In genomic region chr9:130858734-130859705, GRCh38 we compare ENCODE assay signal across 15 cellular contexts. TPM values are rescaled to one million over a fixed set of nuclear protein-coding genes. Genes with fewer than 3 reads are reported as not detected.
A peak's percentile ranks its signal among the peaks of the same experiment; 100 is the strongest.
DNase-seq lines count a peak whose midpoint lies in the region; ATAC-seq and TF ChIP-seq lines count a peak whose summit lies in the region.
"Had no signal": no experiment of that assay in that cellular context is flagged by ENCODE, and none has a peak within 500 bp of the region (broad histone marks: within the 10 kb centered on the region; RNA-seq: fewer than 3 reads in every experiment).

No MANE protein-coding gene starts in this region.

- H3K27ac ChIP-seq in HEK293 (ENCODE audit: extremely low read depth, low read depth, low read length) = no peak overlapping the region
- peak overlapping the region; percentile 31 for H3K27ac ChIP-seq in lower lobe of right lung
- H3K27ac ChIP-seq in substantia nigra (ENCODE audit: low read depth, low read length, poor library complexity, severe bottlenecking) = peak overlapping the region; percentile 17

- TF ChIP-seq CTCF in HEK293 (tag by site-specific recombination; IDR thresholded peaks at IDR 0.05) (no peak), cardiac fibroblast (IDR thresholded peaks at IDR 0.05; ENCODE audit: low read depth, low read length) (no peak), lower lobe of right lung (IDR thresholded peaks at IDR 0.05) (no peak)

- DNase-seq in cardiac fibroblast (ENCODE audit: low read depth in 2 of 2) = peak; percentile 29 to 42
- DNase-seq in lower lobe of right lung = no peak
- DNase-seq in substantia nigra (lab: John Stamatoyannopoulos, UW) = no peak
- DNase-seq in glomerular visceral epithelial cell (ENCODE audit: extremely low spot score) = no peak
- DNase-seq in pons (ENCODE audit: low spot score) = no peak
- no peak for DNase-seq in activated naive CD4-positive, alpha-beta T cell treated with anti-CD3 and anti-CD28 coated beads, Interleukin-2, amount 50 U/mL, for 72 hours (ENCODE audit: low spot score in 2 of 2)
- DNase-seq in HEK293T (ENCODE audit: extremely low spot score) = no peak
- DNase-seq: activated CD4-positive, alpha-beta memory T cell treated with anti-CD3 and anti-CD28 coated beads, Interleukin-2, amount 10 ng/mL, durations not matched to agents 7 days and 5 days; activated effector memory CD4-positive, alpha-beta T cell treated with anti-CD3 and anti-CD28 coated beads, Interleukin-2, amount 50 U/mL, for 16 hours; H7; naive thymus-derived CD4-positive, alpha-beta T cell; T-helper 2 cell had no signal

- H3K27ac Mint-ChIP-seq in activated naive CD4-positive, alpha-beta T cell treated with anti-CD3 and anti-CD28 coated beads, Interleukin-2, amount 50 U/mL, for 72 hours = no peak overlapping the region
- H3K27ac Mint-ChIP-seq: activated CD4-positive, alpha-beta memory T cell treated with anti-CD3 and anti-CD28 coated beads, Interleukin-2, amount 10 ng/mL, durations not matched to agents 7 days and 5 days had no signal

- peaks cover 0 to 93% of the 10 kb centered on the region in 2 experiments; a peak in 1 of 3 replicates for H3K36me3 ChIP-seq in HEK293 (ENCODE audit: control insufficient read depth in 2 of 2, insufficient read depth in 1 of 2, low read length in 2 of 2)
- H3K36me3 ChIP-seq in lower lobe of right lung = peaks cover 78% of the 10 kb centered on the region

- intact Hi-C loops in lower lobe of right lung (cut with DNase I) = no loop called here

- no peak for ATAC-seq in lower lobe of right lung
- no peak for ATAC-seq in activated naive CD4-positive, alpha-beta T cell treated with anti-CD3 and anti-CD28 coated beads, Interleukin-2, amount 50 U/mL, for 72 hours
- ATAC-seq: naive thymus-derived CD4-positive, alpha-beta T cell had no signal

- H3K9me3 ChIP-seq in HEK293 (ENCODE audit: control insufficient read depth, insufficient read depth, low read depth, low read length) (no peaks in the 10 kb centered on the region), lower lobe of right lung (no peaks in the 10 kb centered on the region)

- H3K4me1 ChIP-seq in HEK293 (ENCODE audit: control insufficient read depth, insufficient read depth, low read length) (no peaks in the 10 kb centered on the region), lower lobe of right lung (peaks cover 18% of the 10 kb centered on the region)

- H3K36me3 Mint-ChIP-seq in activated naive CD4-positive, alpha-beta T cell treated with anti-CD3 and anti-CD28 coated beads, Interleukin-2, amount 50 U/mL, for 72 hours = no peaks in the 10 kb centered on the region

- CTCF ChIA-PET in HEK293 (lab: Yijun Ruan, JAX) (interaction anchor here (0.6 to 13.9 kb wide), 16 partner anchors 8 to 187 kb away, joined by 3 to 365 read pairs (median 6); no protein-coding TSS in a partner anchor), HEK293T (lab: Yijun Ruan, JAX) (interaction anchor here (0.6 to 1.6 kb wide), 4 partner anchors 7 to 91 kb away, joined by 3 to 4 read pairs (median 4); partner anchors contain the start of gene ABL1)

- POLR2A ChIA-PET in HEK293 (lab: Yijun Ruan, JAX) (interaction anchor here (0.9 to 1.6 kb wide), 5 partner anchors 9 to 166 kb away, joined by 3 to 5 read pairs (median 3); partner anchors contain the start of genes ABL1 and EXOSC2), HEK293T (lab: Yijun Ruan, JAX) (no interaction called here)

- H3K9me3 Mint-ChIP-seq in activated naive CD4-positive, alpha-beta T cell treated with anti-CD3 and anti-CD28 coated beads, Interleukin-2, amount 50 U/mL, for 72 hours = no peaks in the 10 kb centered on the region
- H3K9me3 Mint-ChIP-seq: activated CD4-positive, alpha-beta memory T cell treated with anti-CD3 and anti-CD28 coated beads, Interleukin-2, amount 10 ng/mL, durations not matched to agents 7 days and 5 days; naive thymus-derived CD4-positive, alpha-beta T cell had no signal

- H3K27me3 ChIP-seq in lower lobe of right lung (ENCODE audit: low read depth) = no peaks in the 10 kb centered on the region

- no peak overlapping the region for H3K4me3 ChIP-seq in HEK293 (ENCODE audit: low read depth, low read length)
- no peak overlapping the region for H3K4me3 ChIP-seq in cardiac fibroblast (replicated peaks in 1 of 2; ENCODE audit: low read depth in 2 of 2, low read length in 2 of 2)
- no peak overlapping the region for H3K4me3 ChIP-seq in lower lobe of right lung

TF ChIP-seq in HEK293, 187 proteins besides CTCF, POLR2A, EP300 and RAD21:
- TF ChIP-seq ZNF362 (tag by site-specific recombination; IDR thresholded peaks at IDR 0.05) (peak; percentile 46; the same call in 1 of the 2 replicates), ZSCAN4 (tag by site-specific recombination; IDR thresholded peaks at IDR 0.05) (no peak)

TF ChIP-seq in HEK293T, 16 proteins besides CTCF, POLR2A, EP300 and RAD21:
- TF ChIP-seq LEF1 (IDR thresholded peaks at IDR 0.05; ENCODE audit: borderline replicate concordance) (no peak), CTBP1 (IDR thresholded peaks at IDR 0.05; ENCODE audit: borderline replicate concordance) (no peak), NFRKB (IDR thresholded peaks at IDR 0.05) (no peak), FOXM1 (IDR thresholded peaks at IDR 0.05; ENCODE audit: borderline replicate concordance) (no peak), ARNT (IDR thresholded peaks at IDR 0.05) (no peak), SP1 (IDR thresholded peaks at IDR 0.05) (no peak), HDGF (IDR thresholded peaks at IDR 0.05; ENCODE audit: borderline replicate concordance) (no peak), L3MBTL2 (conservative IDR thresholded peaks at IDR 0.05) (no peak), BHLHE40 (IDR thresholded peaks at IDR 0.05; ENCODE audit: borderline replicate concordance) (no peak)

RNA-seq across cellular contexts. Expression of gene ABL1, which starts 24.0 kb away (rescaled TPM):
- 50.2 TPM for total RNA-seq in lower lobe of right lung
- total RNA-seq in activated naive CD4-positive, alpha-beta T cell treated with anti-CD3 and anti-CD28 coated beads, Interleukin-2, amount 50 U/mL, for 72 hours = 10 to 100 TPM; 24.4 to 35.0 TPM

RNA-seq across cellular contexts. Expression of gene QRFP, which starts 37.6 kb away (rescaled TPM):
- total RNA-seq in lower lobe of right lung = not detected
- not detected for total RNA-seq in activated naive CD4-positive, alpha-beta T cell treated with anti-CD3 and anti-CD28 coated beads, Interleukin-2, amount 50 U/mL, for 72 hours
- total RNA-seq: activated CD4-positive, alpha-beta memory T cell treated with anti-CD3 and anti-CD28 coated beads, Interleukin-2, amount 10 ng/mL, durations not matched to agents 7 days and 5 days; cerebellum; H7; naive thymus-derived CD4-positive, alpha-beta T cell; OCI-LY7 had no signal

Comparison
In these comparisons a context has a peak if more than half of its experiments do, and no peak if none do; other contexts are left out.
1. DNase-seq: peak in cardiac fibroblast (2 of 2); none in lower lobe of right lung (single experiment), substantia nigra (0 of 49), glomerular visceral epithelial cell (single experiment), pons (single experiment), activated naive CD4-positive, alpha-beta T cell treated with anti-CD3 and anti-CD28 coated beads, Interleukin-2, amount 50 U/mL, for 72 hours (0 of 2) and HEK293T (single experiment).